In the genomic region with DNA sequence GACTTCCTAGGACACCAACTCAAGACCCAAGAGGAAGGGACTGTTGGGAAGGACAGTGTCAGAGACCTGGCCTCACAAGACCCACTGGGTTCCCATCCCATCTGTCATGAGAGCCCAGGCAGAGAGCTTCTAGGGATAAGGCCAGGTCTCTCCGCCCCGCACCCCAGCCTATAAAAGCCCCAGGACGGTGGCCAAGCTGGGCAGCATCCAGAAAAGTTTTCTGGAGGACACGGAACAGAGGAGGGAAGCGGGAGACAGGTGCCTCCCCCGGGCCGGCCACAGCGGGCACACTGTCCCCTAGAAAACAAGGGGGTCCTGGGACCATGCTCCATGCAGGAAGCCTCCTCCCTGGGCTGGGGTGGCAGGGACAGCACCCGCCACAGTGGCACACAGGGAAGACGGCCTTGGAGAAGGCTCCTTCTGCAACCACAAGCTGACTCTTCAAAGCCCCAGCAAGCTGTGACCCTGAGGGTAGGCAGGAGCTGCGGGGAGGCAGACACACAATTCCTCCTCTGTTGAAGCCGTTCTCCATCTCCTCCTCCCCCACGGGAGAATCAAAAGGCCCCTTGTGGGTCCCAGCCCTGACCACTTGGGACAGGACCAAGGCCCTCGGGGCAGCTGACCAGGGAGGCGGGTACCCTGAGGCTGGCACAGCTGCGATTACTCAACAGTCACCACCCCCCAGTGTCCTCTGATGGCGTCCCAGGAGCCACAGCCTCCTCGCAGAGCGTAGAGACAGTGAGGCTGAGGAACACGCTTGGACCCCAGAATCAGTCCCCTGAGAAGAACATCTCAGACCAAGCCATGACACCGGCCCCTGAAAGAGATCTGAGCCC, we compare ENCODE assay signal across 15 cellular contexts. TPM values are rescaled to one million over a fixed set of nuclear protein-coding genes. Genes with fewer than 3 reads are reported as not detected.
A peak's percentile ranks its signal among the peaks of the same experiment; 100 is the strongest.
DNase-seq lines count a peak whose midpoint lies in the region; ATAC-seq and TF ChIP-seq lines count a peak whose summit lies in the region.
"Had no signal": no experiment of that assay in that cellular context is flagged by ENCODE, and none has a peak within 500 bp of the region (broad histone marks: within the 10 kb centered on the region; RNA-seq: fewer than 3 reads in every experiment).

No MANE protein-coding gene starts in this region.

- no peak for ATAC-seq in GM18867 (IDR thresholded peaks at IDR 0.05; ENCODE audit: unreplicated experiment)
- ATAC-seq: stimulated activated naive B cell treated with anti-CD40 and anti-IgM and Interleukin-4, amounts not matched to agents 10 μg/mL and 1 μg/mL and 100 μg/mL, for 72 hours had no signal

- H3K36me3 Mint-ChIP-seq in osteocyte (ENCODE audit: unreplicated experiment): no peaks in the 10 kb centered on the region
- H3K36me3 Mint-ChIP-seq: CD8-positive, alpha-beta memory T cell had no signal

- TF ChIP-seq CTCF in dorsolateral prefrontal cortex (IDR thresholded peaks at IDR 0.05 in 54 of 56, conservative IDR thresholded peaks at IDR 0.05 in 2 of 56; ENCODE audit: low read depth in 1 of 56, partially characterized antibody in 56 of 56) (peak in 15 of 56 donors; percentile 6 to 35 (median 18)), osteocyte (IDR thresholded peaks at IDR 0.05) (no peak)

- DNase-seq in COLO829 (ENCODE audit: low spot score): peak; percentile 99
- DNase-seq in dorsolateral prefrontal cortex: peak; percentile 39 to 96 (median 94)
- DNase-seq in inferior parietal cortex (ENCODE audit: extremely low spot score): peak; percentile 95
- peak; percentile 78 for DNase-seq in posterior vena cava (ENCODE audit: low spot score)
- DNase-seq in GOT3 (lab: John Stamatoyannopoulos, UW): no peak
- DNase-seq in NCI-H1930 (lab: John Stamatoyannopoulos, UW): no peak
- no peak for DNase-seq in osteocyte (ENCODE audit: extremely low spot score, unreplicated experiment)
- DNase-seq: activated CD4-positive, alpha-beta T cell treated with anti-CD3 and anti-CD28 coated beads, Interleukin-2, amount 50 U/mL, for 48 hours; effector CD8-positive, alpha-beta T cell; stimulated activated naive B cell treated with anti-CD40 and anti-IgM and Interleukin-4, amounts not matched to agents 10 μg/mL and 1 μg/mL and 100 μg/mL, for 72 hours had no signal

- peak overlapping the region in 22 of 59 donors; percentile 1 to 40 (median 21) for H3K4me3 ChIP-seq in dorsolateral prefrontal cortex
- H3K4me3 ChIP-seq: SJSA1, vagina had no signal

- H3K27ac Mint-ChIP-seq in osteocyte (ENCODE audit: unreplicated experiment): no peak overlapping the region
- H3K27ac Mint-ChIP-seq: stimulated activated naive B cell treated with anti-CD40 and anti-IgM and Interleukin-4, amounts not matched to agents 10 μg/mL and 1 μg/mL and 100 μg/mL, for 72 hours had no signal

- H3K27ac ChIP-seq in dorsolateral prefrontal cortex: peak overlapping the region; percentile 86 to 100 (median 98)
- H3K27ac ChIP-seq: SJSA1 had no signal

- H3K9me3 Mint-ChIP-seq in osteocyte (ENCODE audit: unreplicated experiment): no peaks in the 10 kb centered on the region
- H3K9me3 Mint-ChIP-seq: CD8-positive, alpha-beta memory T cell had no signal

- no peak overlapping the region for H3K4me3 Mint-ChIP-seq in osteocyte (ENCODE audit: unreplicated experiment)
- H3K4me3 Mint-ChIP-seq: CD8-positive, alpha-beta memory T cell; stimulated activated naive B cell treated with anti-CD40 and anti-IgM and Interleukin-4, amounts not matched to agents 10 μg/mL and 1 μg/mL and 100 μg/mL, for 72 hours had no signal

- peaks cover 5% of the 10 kb centered on the region for H3K4me1 Mint-ChIP-seq in osteocyte (ENCODE audit: unreplicated experiment)

- intact Hi-C loops in dorsolateral prefrontal cortex (cut with DNase I) (loop anchor here (1.0 to 10.0 kb wide), 5 partner anchors 18 to 133 kb away; partner anchors contain the start of genes CTNS (in 1 of the 2), EMC6 (in 1 of the 2), SHPK (in 1 of the 2) and TAX1BP3 (in 1 of the 2)), posterior vena cava (cut with DNase I) (loop anchor here in 1 of 2 donors (10.0 kb wide), 1 partner anchor 103 kb away; the partner anchor contains the start of genes CTNS and SHPK)

- no peaks in the 10 kb centered on the region for H3K27me3 ChIP-seq in dorsolateral prefrontal cortex
- H3K27me3 ChIP-seq: SJSA1, vagina had no signal

- H3K27me3 Mint-ChIP-seq in osteocyte (ENCODE audit: unreplicated experiment): peaks cover 11% of the 10 kb centered on the region

RNA-seq across cellular contexts. Expression of gene TRPV3, which starts 26.1 kb away (rescaled TPM):
- total RNA-seq in dorsolateral prefrontal cortex (10 to 100 TPM in 90 of 120 experiments, 1 to 10 TPM in 30; 5.4 to 25.6 (median 12.7) TPM), posterior vena cava (1 to 10 TPM; 1.5 to 2.7 TPM), osteocyte (0.08 and 0.50 TPM in 2 replicates)
- total RNA-seq: SJSA1 had no signal

RNA-seq across cellular contexts. Expression of gene ASPA, which starts 55.7 kb away (rescaled TPM):
- total RNA-seq in dorsolateral prefrontal cortex (100 to 1,000 TPM in 7 of 120 experiments, 10 to 100 TPM in 112, 1 to 10 TPM in 1; 6.7 to 164 (median 40.2) TPM), posterior vena cava (1 to 10 TPM; 7.8 to 9.7 TPM), osteocyte (not detected in 2 replicates)
- total RNA-seq: astrocyte; CD8-positive, alpha-beta memory T cell had no signal

RNA-seq across cellular contexts. Expression of gene SPATA22, which starts 59.9 kb away (rescaled TPM):
- total RNA-seq in dorsolateral prefrontal cortex: 1 to 10 TPM in 88 of 120 experiments, under 1 TPM in 25, not detected in 7; 0.38 to 5.6 (median 1.6) TPM
- under 1 TPM; 0.24 to 0.28 TPM for total RNA-seq in posterior vena cava
- not detected in 2 replicates for total RNA-seq in osteocyte
- total RNA-seq: astrocyte; CD8-positive, alpha-beta memory T cell; SJSA1; vagina had no signal

Comparison
In these comparisons a context has a peak if more than half of its experiments do, and no peak if none do; other contexts are left out.
1. DNase-seq: peak in COLO829 (single experiment), dorsolateral prefrontal cortex (10 of 10), inferior parietal cortex (single experiment) and posterior vena cava (single experiment); none in GOT3 (single experiment), NCI-H1930 (0 of 2) and osteocyte (single experiment).